Comparison of ENCODE assay signal across 26 cellular contexts in the genomic region with DNA sequence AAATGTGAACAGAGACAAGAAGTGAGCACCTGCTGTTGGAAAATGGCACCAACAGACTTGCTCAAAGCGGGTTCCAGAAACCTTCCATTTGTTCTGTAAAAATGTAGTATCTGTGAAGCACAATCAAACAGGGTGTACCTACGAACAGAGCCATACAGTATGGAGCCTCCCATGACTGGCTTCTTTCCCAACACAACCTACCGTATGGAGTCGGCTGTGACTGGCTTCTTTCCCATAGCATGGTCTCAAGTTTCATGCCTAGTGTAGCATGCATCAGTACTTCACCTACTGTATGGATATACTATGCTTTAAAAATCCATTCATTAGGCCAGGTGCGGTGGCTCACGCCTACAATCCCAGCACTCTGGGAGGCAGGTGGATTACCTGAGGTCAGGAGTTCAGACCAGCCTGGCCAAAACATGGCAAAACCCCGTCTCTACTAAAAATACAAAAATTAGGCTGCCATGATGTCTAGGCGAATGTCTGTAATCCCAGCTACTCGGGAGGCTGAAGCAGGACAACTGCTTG. TPM values are rescaled to one million over a fixed set of nuclear protein-coding genes. Genes with fewer than 3 reads are reported as not detected.
DNase-seq lines count a peak whose midpoint lies in the region; ATAC-seq, FAIRE-seq and TF ChIP-seq lines count a peak whose summit lies in the region.
"Had no signal": no experiment of that assay in that cellular context is flagged by ENCODE, and none has a peak within 500 bp of the region (broad histone marks: within the 10 kb centered on the region; RNA-seq: fewer than 3 reads in every experiment).

No MANE protein-coding gene starts in this region.

- no peaks in the 10 kb centered on the region for H3K27me3 Mint-ChIP-seq in stimulated activated naive CD8-positive, alpha-beta T cell treated with anti-CD3 and anti-CD28 coated beads, Interleukin-15, Interleukin-2, amounts not matched to agents 100 ng/mL and 50 ng/mL, for 24 hours
- no peaks in the 10 kb centered on the region for H3K27me3 Mint-ChIP-seq in stimulated activated naive CD8-positive, alpha-beta T cell treated with anti-CD3 and anti-CD28 coated beads, Interleukin-15, amount 100 ng/mL, for 72 hours
- H3K27me3 Mint-ChIP-seq in activated CD4-positive, alpha-beta T cell treated with anti-CD3 and anti-CD28 coated beads, Interleukin-2, amount 10 ng/mL, durations not matched to agents 24 days and 14 days: no peaks in the 10 kb centered on the region
- H3K27me3 Mint-ChIP-seq: activated naive CD8-positive, alpha-beta T cell had no signal

- peaks cover 82% of the 10 kb centered on the region for H3K4me1 Mint-ChIP-seq in stimulated activated naive CD8-positive, alpha-beta T cell treated with anti-CD3 and anti-CD28 coated beads, Interleukin-15, Interleukin-2, amounts not matched to agents 100 ng/mL and 50 ng/mL, for 24 hours (ENCODE audit: low read depth)
- peaks cover 78% of the 10 kb centered on the region for H3K4me1 Mint-ChIP-seq in stimulated activated naive CD8-positive, alpha-beta T cell treated with anti-CD3 and anti-CD28 coated beads, Interleukin-15, amount 100 ng/mL, for 72 hours
- peaks cover 52% of the 10 kb centered on the region for H3K4me1 Mint-ChIP-seq in activated CD4-positive, alpha-beta T cell treated with anti-CD3 and anti-CD28 coated beads, Interleukin-2, amount 10 ng/mL, durations not matched to agents 24 days and 14 days

- SMC1A ChIA-PET in GM12878 (lab: Charles Lee; ENCODE audit: uncharacterized antibody, unreplicated experiment): interaction anchor here (0.7 to 4.1 kb wide), 4 partner anchors 7 to 67 kb away, joined by 3 to 40 read pairs (median 5); no protein-coding TSS in a partner anchor

- no peak for DNase-seq in stimulated activated naive CD8-positive, alpha-beta T cell treated with anti-CD3 and anti-CD28 coated beads, Interleukin-15, amount 100 ng/mL, for 72 hours
- DNase-seq in GM12878 (ENCODE audit: low read depth, low spot score) (no peak), uterus (no peak)
- DNase-seq in activated CD4-positive, alpha-beta T cell treated with anti-CD3 and anti-CD28 coated beads, Interleukin-2, amount 10 ng/mL, durations not matched to agents 24 days and 14 days: no peak
- DNase-seq: activated CD4-positive, CD25-positive, alpha-beta regulatory T cell; activated T-cell treated with anti-CD3 and anti-CD28 coated beads, Interleukin-2, amount 50 U/mL, for 48 hours; DMS79; endodermal cell; H9; head of caudate nucleus; Kasumi-1; NCI-H1092; NCI-H2081 treated with DMSO at 0.1 percent for 48 hours; NCI-H524 treated with DMSO at 0.1 percent for 48 hours; nucleus accumbens; SK-N-SH; T1000; thyroid gland had no signal

- no peaks in the 10 kb centered on the region for H3K27me3 ChIP-seq in GM12878 (replicated peaks in 1 of 2; ENCODE audit: control insufficient read depth in 2 of 2, insufficient read depth in 2 of 2, low read length in 1 of 2)
- H3K27me3 ChIP-seq in uterus: no peaks in the 10 kb centered on the region
- H3K27me3 ChIP-seq: right atrium auricular region, thyroid gland had no signal

- H3K27ac Mint-ChIP-seq in stimulated activated naive CD8-positive, alpha-beta T cell treated with anti-CD3 and anti-CD28 coated beads, Interleukin-15, Interleukin-2, amounts not matched to agents 100 ng/mL and 50 ng/mL, for 24 hours: peak overlapping the region; percentile 11
- no peak overlapping the region for H3K27ac Mint-ChIP-seq in stimulated activated naive CD8-positive, alpha-beta T cell treated with anti-CD3 and anti-CD28 coated beads, Interleukin-15, amount 100 ng/mL, for 72 hours
- H3K27ac Mint-ChIP-seq in activated CD4-positive, alpha-beta T cell treated with anti-CD3 and anti-CD28 coated beads, Interleukin-2, amount 10 ng/mL, durations not matched to agents 24 days and 14 days: no peak overlapping the region

- CTCF ChIA-PET in GM12878 (lab: Yijun Ruan, JAX): interaction anchor here (4.7 kb wide), 1 partner anchor 8 kb away, joined by 42 read pairs; no protein-coding TSS in a partner anchor

- RAD21 ChIA-PET in GM12878 (lab: Charles Lee; ENCODE audit: unreplicated experiment): interaction anchor here (1.0 kb wide), 2 partner anchors 9 to 143 kb away, joined by 5 to 6 read pairs; partner anchors contain the start of gene INPP5K

- peaks cover 94% of the 10 kb centered on the region for H3K79me2 ChIP-seq in GM12878 (ENCODE audit: control insufficient read depth, insufficient read depth, low read length)

- no peak overlapping the region for H2AFZ ChIP-seq in GM12878 (ENCODE audit: control insufficient read depth, low read depth, low read length)

- POLR2A ChIA-PET in GM12878 (lab: Charles Lee): interaction anchor here (1.0 kb wide), 1 partner anchor 8 kb away, joined by 4 read pairs; no protein-coding TSS in a partner anchor

- no peak overlapping the region for H3K9ac ChIP-seq in GM12878 (ENCODE audit: control insufficient read depth, insufficient read depth, low read length)
- H3K9ac ChIP-seq: SK-N-SH had no signal

- H3K4me1 ChIP-seq in GM12878 (ENCODE audit: control insufficient read depth, insufficient read depth, low read length) (peaks cover 57% of the 10 kb centered on the region), mesodermal cell (ENCODE audit: control insufficient read depth, insufficient read depth, low read length, poor library complexity, severe bottlenecking) (peaks cover 3% of the 10 kb centered on the region), uterus (peaks cover 21 to 25% of the 10 kb centered on the region in 2 donors)

- H4K20me1 ChIP-seq in GM12878 (ENCODE audit: control insufficient read depth, insufficient read depth): peaks cover 42% of the 10 kb centered on the region

- no peak overlapping the region for H3K4me3 ChIP-seq in GM12878
- H3K4me3 ChIP-seq in mesodermal cell (ENCODE audit: extremely low read depth, insufficient read depth, low read length, poor library complexity, severe bottlenecking): no peak overlapping the region
- no peak overlapping the region for H3K4me3 ChIP-seq in uterus
- H3K4me3 ChIP-seq: right atrium auricular region, thyroid gland had no signal

- FAIRE-seq in GM12878 (lab: Jason Lieb, UNC): no peak
- FAIRE-seq: colon, GM12892 had no signal

- no peaks in the 10 kb centered on the region for H3K9me3 Mint-ChIP-seq in stimulated activated naive CD8-positive, alpha-beta T cell treated with anti-CD3 and anti-CD28 coated beads, Interleukin-15, Interleukin-2, amounts not matched to agents 100 ng/mL and 50 ng/mL, for 24 hours
- no peaks in the 10 kb centered on the region for H3K9me3 Mint-ChIP-seq in stimulated activated naive CD8-positive, alpha-beta T cell treated with anti-CD3 and anti-CD28 coated beads, Interleukin-15, amount 100 ng/mL, for 72 hours
- H3K9me3 Mint-ChIP-seq in activated CD4-positive, alpha-beta T cell treated with anti-CD3 and anti-CD28 coated beads, Interleukin-2, amount 10 ng/mL, durations not matched to agents 24 days and 14 days: no peaks in the 10 kb centered on the region
- H3K9me3 Mint-ChIP-seq: endodermal cell, H9 had no signal

- intact Hi-C loops in GM12878 (cut with micrococcal nuclease; ENCODE audit: unreplicated experiment): no loop called here
- intact Hi-C loops in uterus (cut with DNase I; ENCODE audit: low total_unique reads): no loop called here
- intact Hi-C loops in activated CD4-positive, alpha-beta T cell treated with anti-CD3 and anti-CD28 coated beads, Interleukin-2, amount 10 ng/mL, durations not matched to agents 24 days and 14 days (cut with micrococcal nuclease): loop anchor here (2.0 to 10.0 kb wide), 2 partner anchors 25 to 251 kb away; partner anchors contain the start of gene SLC43A2

- no peak overlapping the region for H3K27ac ChIP-seq in GM12878 (ENCODE audit: control insufficient read depth, insufficient read depth)
- peak overlapping the region; percentile 10 for H3K27ac ChIP-seq in mesodermal cell (ENCODE audit: low read depth, low read length, severe bottlenecking)
- H3K27ac ChIP-seq in uterus: peak overlapping the region; percentile 74 to 83
- H3K27ac ChIP-seq: right atrium auricular region, thyroid gland had no signal

- no peak overlapping the region for H3K4me3 Mint-ChIP-seq in stimulated activated naive CD8-positive, alpha-beta T cell treated with anti-CD3 and anti-CD28 coated beads, Interleukin-15, Interleukin-2, amounts not matched to agents 100 ng/mL and 50 ng/mL, for 24 hours
- no peak overlapping the region for H3K4me3 Mint-ChIP-seq in stimulated activated naive CD8-positive, alpha-beta T cell treated with anti-CD3 and anti-CD28 coated beads, Interleukin-15, amount 100 ng/mL, for 72 hours
- H3K4me3 Mint-ChIP-seq in activated CD4-positive, alpha-beta T cell treated with anti-CD3 and anti-CD28 coated beads, Interleukin-2, amount 10 ng/mL, durations not matched to agents 24 days and 14 days: no peak overlapping the region
- H3K4me3 Mint-ChIP-seq: endodermal cell, H9 had no signal

- H3K9me3 ChIP-seq in GM12878 (replicated peaks; ENCODE audit: control insufficient read depth, insufficient read depth, low read length) (no peaks in the 10 kb centered on the region), mesodermal cell (ENCODE audit: control insufficient read depth, low read length) (no peaks in the 10 kb centered on the region), uterus (no peaks in the 10 kb centered on the region)
- H3K9me3 ChIP-seq: right atrium auricular region, SK-N-SH, thyroid gland had no signal

- peaks cover 9 to 23% of the 10 kb centered on the region in 2 experiments for H3K36me3 ChIP-seq in GM12878 (ENCODE audit: control insufficient read depth in 2 of 2, insufficient read depth in 2 of 2, low read length in 1 of 2)
- H3K36me3 ChIP-seq in mesodermal cell (ENCODE audit: control insufficient read depth, insufficient read depth, low read length): peaks cover 80% of the 10 kb centered on the region
- no peaks in the 10 kb centered on the region for H3K36me3 ChIP-seq in uterus
- H3K36me3 ChIP-seq: right atrium auricular region, thyroid gland had no signal

- BruUV-seq in GM12878 (replicated peaks; lab: Mats Ljungman, UMichigan): no TSS peak

- TF ChIP-seq CTCF in GM12878 (IDR thresholded peaks at IDR 0.05 in 2 of 3, conservative IDR thresholded peaks at IDR 0.05 in 1 of 3; ENCODE audit: control insufficient read depth in 2 of 3, extremely low read depth in 1 of 3, insufficient read depth in 1 of 3, low read depth in 3 of 3, low read length in 3 of 3) (no peak), uterus (IDR thresholded peaks at IDR 0.05) (no peak)

- no peak for TF ChIP-seq POLR2A in GM12878 (IDR thresholded peaks at IDR 0.05; ENCODE audit: low read depth, low read length)
- TF ChIP-seq POLR2A in uterus (IDR thresholded peaks at IDR 0.05): no peak
- no peak for TF ChIP-seq POLR2A in GM18505 (IDR thresholded peaks at IDR 0.05; ENCODE audit: borderline replicate concordance, extremely low read depth, insufficient read depth, insufficient read length)

- TF ChIP-seq RAD21 in GM12878 (IDR thresholded peaks at IDR 0.05; ENCODE audit: insufficient read depth, low read depth, low read length): no peak

- peaks cover 53% of the 10 kb centered on the region for H3K36me3 Mint-ChIP-seq in stimulated activated naive CD8-positive, alpha-beta T cell treated with anti-CD3 and anti-CD28 coated beads, Interleukin-15, Interleukin-2, amounts not matched to agents 100 ng/mL and 50 ng/mL, for 24 hours (ENCODE audit: low read depth)
- peaks cover 28% of the 10 kb centered on the region for H3K36me3 Mint-ChIP-seq in activated CD4-positive, alpha-beta T cell treated with anti-CD3 and anti-CD28 coated beads, Interleukin-2, amount 10 ng/mL, durations not matched to agents 24 days and 14 days (ENCODE audit: low read depth)
- H3K36me3 Mint-ChIP-seq: activated naive CD8-positive, alpha-beta T cell had no signal

- no peak for ATAC-seq in stimulated activated naive CD8-positive, alpha-beta T cell treated with anti-CD3 and anti-CD28 coated beads, Interleukin-15, amount 100 ng/mL, for 72 hours
- ATAC-seq in GM12878 (no peak), GM18505 (IDR thresholded peaks at IDR 0.05; ENCODE audit: unreplicated experiment) (no peak), HG02870 (IDR thresholded peaks at IDR 0.05; ENCODE audit: unreplicated experiment) (no peak)

- 87% methylated on average over 9 of the region's 9 CpGs for WGBS in GM12878 (ENCODE audit: insufficient coverage, insufficient replicate concordance, low lambda C conversion rate, missing lambda C conversion rate)
- 92 to 98% methylated on average over 9 of the region's 9 CpGs for WGBS in mesodermal cell (ENCODE audit: insufficient coverage in 2 of 2), 2 experiments

- peak overlapping the region; percentile 15 for H3K4me2 ChIP-seq in GM12878 (ENCODE audit: control insufficient read depth, insufficient read depth)
- H3K4me2 ChIP-seq: SK-N-SH had no signal

- TF ChIP-seq EP300 in GM12878 (IDR thresholded peaks at IDR 0.05; ENCODE audit: borderline replicate concordance in 1 of 2, control insufficient read depth in 1 of 2, low read depth in 2 of 2, low read length in 2 of 2): no peak

- in situ Hi-C loops in GM12878 (cut with MboI): no loop called here

RNA-seq across cellular contexts. Expression of gene YWHAE, which starts 26.2 kb away (rescaled TPM):
- 188 and 201 TPM in 2 replicates for total RNA-seq in GM12878 (2013; cell fraction: nucleolus; rRNA removed)
- total RNA-seq in GM12878 (2014; rRNA removed) (189 and 192 TPM in 2 replicates), GM12878 (2014; rRNA removed; fragmentation: Illumina TruSeq; extraction: Trizol) (250 and 257 TPM in 2 replicates), GM12878 (2021) (452 and 460 TPM in 2 replicates), uterus (100 to 1,000 TPM; 390 to 894 (median 580) TPM)
- 194 TPM for polyA plus RNA-seq in GM12878 (2011; ENCODE audit: low read depth)
- polyA plus RNA-seq in GM12878 (2011; rRNA removed) (651 and 809 TPM in 2 replicates), GM12878 (2014; fragmentation: Illumina TruSeq; extraction: Trizol) (487 and 489 TPM in 2 replicates), GM12878 (2014; fragmentation: Nextera tagmentation; extraction: Ambion mirVana) (100 to 1,000 TPM; 369 to 425 TPM), GM12878 (2014; rRNA removed) (427 and 526 TPM in 2 replicates), GM12878 (2016; fragmentation: Nextera tagmentation; extraction: Ambion mirVana) (100 to 1,000 TPM; 611 to 616 TPM)
- polyA plus RNA-seq in GM12878 (2011; cell fraction: cytosol; rRNA removed): 448 and 455 TPM in 2 replicates
- 177 and 272 TPM in 2 replicates for polyA plus RNA-seq in GM12878 (2011; cell fraction: nucleus; rRNA removed)
- polyA plus RNA-seq in GM12878 (2012): 300 and 352 TPM in 2 replicates
- polyA minus RNA-seq in GM12878 (2011; rRNA and poly(A)+ RNA removed): 509 and 565 TPM in 2 replicates
- polyA minus RNA-seq in GM12878 (2011; cell fraction: cytosol; rRNA and poly(A)+ RNA removed): 285 and 303 TPM in 2 replicates
- polyA minus RNA-seq in GM12878 (2011; cell fraction: nucleus; rRNA and poly(A)+ RNA removed): 71.7 and 98.4 TPM in 2 replicates
- polyA plus RNA-seq in mesodermal cell (2013, experiment 1 of 2): 846 TPM
- polyA plus RNA-seq in mesodermal cell (2013, experiment 2 of 2): 947 TPM
- 493 and 504 TPM in 2 replicates for total RNA-seq in activated CD4-positive, alpha-beta T cell treated with anti-CD3 and anti-CD28 coated beads, Interleukin-2, amount 10 ng/mL, durations not matched to agents 24 days and 14 days
